ENCODE assay signal across 14 cellular contexts in the genomic region with DNA sequence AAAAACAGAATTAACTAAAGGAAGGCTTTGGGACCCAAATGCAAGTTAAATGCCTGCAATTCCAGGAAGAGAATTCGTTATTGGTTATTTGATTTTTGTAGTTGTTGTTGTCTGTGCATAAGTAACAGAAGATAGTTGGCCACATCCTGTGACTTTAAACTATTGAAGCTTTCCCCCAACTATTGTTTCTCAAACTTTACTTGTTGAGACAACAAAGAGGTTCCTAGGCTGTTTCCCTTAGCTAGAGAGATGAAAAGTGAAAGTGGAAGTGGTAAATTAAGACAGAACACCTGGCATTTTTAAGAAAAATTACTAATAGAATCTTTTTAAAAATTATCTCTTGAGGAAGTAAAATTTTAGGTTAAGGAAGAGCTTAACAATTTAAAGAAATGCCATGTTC.
DNase-seq lines count a peak whose midpoint lies in the region; ATAC-seq, FAIRE-seq and TF ChIP-seq lines count a peak whose summit lies in the region.
"Had no signal": no experiment of that assay in that cellular context is flagged by ENCODE, and none has a peak within 500 bp of the region (broad histone marks: within the 10 kb centered on the region; RNA-seq: fewer than 3 reads in every experiment).

No MANE protein-coding gene starts in this region.

- ATAC-seq in GM18867 (IDR thresholded peaks at IDR 0.05; ENCODE audit: unreplicated experiment): peak; percentile 82
- ATAC-seq in GM21515 (IDR thresholded peaks at IDR 0.05; ENCODE audit: unreplicated experiment): peak; percentile 90
- ATAC-seq in HG03039 (IDR thresholded peaks at IDR 0.05; ENCODE audit: unreplicated experiment): peak; percentile 66
- no peak for ATAC-seq in esophagus mucosa
- ATAC-seq: naive thymus-derived CD4-positive, alpha-beta T cell had no signal

- H3K4me2 ChIP-seq in Loucy (ENCODE audit: low read depth, low read length, poor library complexity, severe bottlenecking): peak overlapping the region; percentile 49
- no peak overlapping the region for H3K4me2 ChIP-seq in SK-N-SH

- POLR2A ChIA-PET in SK-N-SH (lab: Yijun Ruan, JAX): no interaction called here

- H3K4me1 ChIP-seq in Loucy (ENCODE audit: insufficient read depth, low read length, poor library complexity, severe bottlenecking) (no peaks in the 10 kb centered on the region), SK-N-SH (ENCODE audit: control insufficient read depth in 1 of 2, insufficient read depth in 2 of 2, low read depth in 1 of 2, low read length in 1 of 2) (no peaks in the 10 kb centered on the region; a peak in 1 of 4 replicates)

- TF ChIP-seq CTCF in Loucy (conservative IDR thresholded peaks at IDR 0.05; ENCODE audit: low read length) (no peak), SK-N-SH (IDR thresholded peaks at IDR 0.05) (no peak)

- no peak for TF ChIP-seq RAD21 in SK-N-SH (IDR thresholded peaks at IDR 0.05; ENCODE audit: low read length)

- H4K20me1 ChIP-seq in Loucy (ENCODE audit: insufficient read depth, low read length, poor library complexity, severe bottlenecking) (no peaks in the 10 kb centered on the region), SK-N-SH (ENCODE audit: insufficient read depth) (no peaks in the 10 kb centered on the region)

- H3K9me2 ChIP-seq in Loucy (replicated peaks; ENCODE audit: low read depth, low read length): no peaks in the 10 kb centered on the region
- H3K9me2 ChIP-seq in SK-N-SH: no peaks in the 10 kb centered on the region

- no peak overlapping the region for H3K9ac ChIP-seq in Loucy (ENCODE audit: low read depth, low read length, poor library complexity, severe bottlenecking)
- H3K9ac ChIP-seq in SK-N-SH: no peak overlapping the region

- WGBS in SK-N-SH (ENCODE audit: low lambda C conversion rate): 28% methylated on average over 1 of the region's 1 CpG

- CTCF ChIA-PET in SK-N-SH (lab: Yijun Ruan, JAX): interaction anchor here (1.2 kb wide), 1 partner anchor 116 kb away, joined by 3 read pairs; no protein-coding TSS in a partner anchor

- no peak for FAIRE-seq in HTR-8/SVneo (lab: Jason Lieb, UNC)

- H3K27me3 ChIP-seq in Loucy (ENCODE audit: insufficient read depth, low read length, poor library complexity, severe bottlenecking) (no peaks in the 10 kb centered on the region), SK-N-SH (ENCODE audit: insufficient read depth) (no peaks in the 10 kb centered on the region; the same call in 1 of the 2 replicates)

- H3K9me3 ChIP-seq in Loucy (ENCODE audit: insufficient read depth, low read depth, low read length) (no peaks in the 10 kb centered on the region), SK-N-SH (no peaks in the 10 kb centered on the region)

- no peak overlapping the region; a peak in 1 of 4 replicates for H3K27ac ChIP-seq in SK-N-SH (ENCODE audit: low read depth in 2 of 2, low read length in 1 of 2)
- H3K27ac ChIP-seq: coronary artery had no signal

- no peak for DNase-seq in HTR-8/SVneo (ENCODE audit: insufficient read length, low spot score)
- DNase-seq in SK-N-SH: no peak
- DNase-seq in NCI-H526 (lab: John Stamatoyannopoulos, UW): no peak
- DNase-seq: COR-L47; kidney glomerular epithelial cell; naive thymus-derived CD4-positive, alpha-beta T cell; NCI-H187; trophoblast cell had no signal

- H3F3A ChIP-seq in Loucy (ENCODE audit: low read depth) (no peaks in the 10 kb centered on the region), SK-N-SH (replicated peaks; ENCODE audit: insufficient read depth) (no peaks in the 10 kb centered on the region)

- H3K4me3 ChIP-seq in Loucy (ENCODE audit: low read length, poor library complexity, severe bottlenecking): peak overlapping the region; percentile 47
- H3K4me3 ChIP-seq in SK-N-SH (ENCODE audit: low read depth in 2 of 2, low read length in 1 of 2): no peak overlapping the region
- H3K4me3 ChIP-seq: coronary artery had no signal

- TF ChIP-seq EP300 in SK-N-SH (IDR thresholded peaks at IDR 0.05; ENCODE audit: borderline replicate concordance in 1 of 2, low read depth in 1 of 2, low read length in 1 of 2): no peak

- H3K79me2 ChIP-seq in Loucy (ENCODE audit: insufficient read depth, low read length): no peaks in the 10 kb centered on the region
- H3K79me2 ChIP-seq in SK-N-SH (ENCODE audit: insufficient read depth): no peaks in the 10 kb centered on the region

- H3K36me3 ChIP-seq in Loucy (ENCODE audit: insufficient read depth, low read length): no peaks in the 10 kb centered on the region
- H3K36me3 ChIP-seq in SK-N-SH (replicated peaks in 1 of 2; ENCODE audit: control insufficient read depth in 1 of 2, insufficient read depth in 2 of 2, low read length in 1 of 2): no peaks in the 10 kb centered on the region

- peak overlapping the region; percentile 59 for H2AFZ ChIP-seq in Loucy (ENCODE audit: low read length)
- no peak overlapping the region for H2AFZ ChIP-seq in SK-N-SH (ENCODE audit: low read depth)

TF ChIP-seq in SK-N-SH, 30 proteins besides CTCF, POLR2A, EP300 and RAD21:
- no peak for TF ChIP-seq MAX (IDR thresholded peaks at IDR 0.05; ENCODE audit: low read depth)
- no peak for TF ChIP-seq GABPA (IDR thresholded peaks at IDR 0.05; ENCODE audit: low read depth)
- no peak for TF ChIP-seq NFIC (IDR thresholded peaks at IDR 0.05; ENCODE audit: borderline replicate concordance)
- TF ChIP-seq JUND (IDR thresholded peaks at IDR 0.05): no peak
- TF ChIP-seq ELF1 (IDR thresholded peaks at IDR 0.05): no peak
- no peak for TF ChIP-seq MEF2A (IDR thresholded peaks at IDR 0.05; ENCODE audit: borderline replicate concordance, low read depth)
- TF ChIP-seq MXI1 (IDR thresholded peaks at IDR 0.05; ENCODE audit: low read depth, low read length): no peak
- no peak for TF ChIP-seq YY1 (IDR thresholded peaks at IDR 0.05; ENCODE audit: low read depth)
- TF ChIP-seq ZBTB33 (IDR thresholded peaks at IDR 0.05; ENCODE audit: borderline replicate concordance, low read depth): no peak
- TF ChIP-seq TEAD4 (IDR thresholded peaks at IDR 0.05; ENCODE audit: borderline replicate concordance, insufficient read depth): no peak
- TF ChIP-seq RCOR1 (IDR thresholded peaks at IDR 0.05; ENCODE audit: low read length): no peak
- no peak for TF ChIP-seq RXRA (IDR thresholded peaks at IDR 0.05; ENCODE audit: borderline replicate concordance, low read depth)
- TF ChIP-seq GATA2 (CRISPR knock-in tag; IDR thresholded peaks at IDR 0.05): no peak
- no peak for TF ChIP-seq SMC3 (IDR thresholded peaks at IDR 0.05; ENCODE audit: low read depth, low read length)
- no peak for TF ChIP-seq USF2 (IDR thresholded peaks at IDR 0.05; ENCODE audit: borderline replicate concordance, low read depth, low read length)
- TF ChIP-seq PBX3 (IDR thresholded peaks at IDR 0.05): no peak
- no peak for TF ChIP-seq FOXM1 (IDR thresholded peaks at IDR 0.05; ENCODE audit: low read depth)
